ENCODE assay signal across 29 cellular contexts in the genomic region with DNA sequence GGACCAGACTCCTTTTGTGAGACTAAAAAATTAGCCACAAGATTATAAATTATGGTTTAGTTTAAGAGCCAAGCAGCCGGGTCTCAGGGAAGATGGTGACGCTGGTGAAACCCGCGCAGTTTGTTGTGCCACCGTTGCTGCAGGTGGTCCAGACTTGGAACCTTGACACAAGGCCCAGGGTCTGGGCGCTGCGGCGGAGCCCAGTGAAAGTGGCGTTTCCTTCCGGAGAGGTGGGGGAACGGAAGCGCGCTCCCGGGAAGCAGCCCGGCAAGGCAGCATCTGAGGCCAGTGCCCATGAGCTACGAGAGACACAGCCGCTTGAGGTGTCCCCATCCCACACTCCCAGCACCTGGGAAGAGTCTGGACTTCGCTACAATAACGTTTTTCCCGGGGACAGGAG.
"Had no signal": no experiment of that assay in that cellular context is flagged by ENCODE, and none has a peak within 500 bp of the region (broad histone marks: within the 10 kb centered on the region; RNA-seq: fewer than 3 reads in every experiment).

No MANE protein-coding gene starts in this region.

- H3K27ac Mint-ChIP-seq: mesothelial cell of epicardium; naive B cell; natural killer cell; nephron progenitor cell; stimulated activated effector memory CD8-positive, alpha-beta T cell treated with anti-CD3 and anti-CD28 coated beads, Interleukin-12 subunit alpha, Interleukin-12 subunit beta, amount 100 ng/mL, for 72 hours; stimulated activated naive CD8-positive, alpha-beta T cell treated with anti-CD3 and anti-CD28 coated beads, Interleukin-15, Interleukin-2, amounts not matched to agents 100 ng/mL and 50 ng/mL, for 24 hours had no signal

- FAIRE-seq: pancreas, urothelium cell line had no signal

- H3K4me1 ChIP-seq: left ventricle myocardium inferior, pancreas, prostate gland, upper lobe of right lung had no signal

- H3K36me3 Mint-ChIP-seq: naive B cell; natural killer cell; stimulated activated effector memory CD8-positive, alpha-beta T cell treated with anti-CD3 and anti-CD28 coated beads, Interleukin-12 subunit alpha, Interleukin-12 subunit beta, amount 100 ng/mL, for 72 hours had no signal

- DNase-seq: heart left ventricle; hypothalamus; islet precursor cell; left ventricle myocardium inferior; mesendoderm; naive B cell; natural killer cell; nephron progenitor cell; nucleus accumbens; pancreas; posterior cingulate gyrus; retina; right cardiac atrium; stimulated activated CD4-positive, alpha-beta T cell treated with anti-CD3 and anti-CD28 coated beads, Interleukin-12 subunit alpha, Interleukin-12 subunit beta, amount 100 ng/mL, for 4 hours; stimulated activated CD4-positive, alpha-beta T cell treated with anti-CD3 and anti-CD28 coated beads, Interleukin-15, amount 100 ng/mL, for 24 hours; stimulated activated CD4-positive, alpha-beta T cell treated with anti-CD3 and anti-CD28 coated beads, Interleukin-2, amount 100 ng/mL, for 24 hours; stimulated activated CD4-positive, alpha-beta T cell treated with anti-CD3 and anti-CD28 coated beads, Interleukin-4, amount 100 ng/mL, for 1 hour; stimulated activated naive CD4-positive, alpha-beta T cell; transverse colon; upper lobe of right lung had no signal

- H3K9me3 Mint-ChIP-seq: stimulated activated effector memory CD8-positive, alpha-beta T cell treated with anti-CD3 and anti-CD28 coated beads, Interleukin-12 subunit alpha, Interleukin-12 subunit beta, amount 100 ng/mL, for 72 hours had no signal

- H3K27me3 ChIP-seq: heart left ventricle, pancreas, suprapubic skin, transverse colon, upper lobe of right lung had no signal

- H3K27ac ChIP-seq: heart left ventricle, left ventricle myocardium inferior, pancreas, prostate gland, skin epidermis, suprapubic skin, transverse colon, upper lobe of right lung had no signal

- H3K36me3 ChIP-seq: heart left ventricle, left ventricle myocardium inferior, pancreas, prostate gland, suprapubic skin, transverse colon, upper lobe of right lung had no signal

- H3K4me3 Mint-ChIP-seq: mesothelial cell of epicardium; naive B cell; natural killer cell; nephron progenitor cell; stimulated activated effector memory CD8-positive, alpha-beta T cell treated with anti-CD3 and anti-CD28 coated beads, Interleukin-12 subunit alpha, Interleukin-12 subunit beta, amount 100 ng/mL, for 72 hours; stimulated activated naive CD8-positive, alpha-beta T cell treated with anti-CD3 and anti-CD28 coated beads, Interleukin-15, Interleukin-2, amounts not matched to agents 100 ng/mL and 50 ng/mL, for 24 hours had no signal

- H3K4me1 Mint-ChIP-seq: naive B cell; natural killer cell; stimulated activated effector memory CD8-positive, alpha-beta T cell treated with anti-CD3 and anti-CD28 coated beads, Interleukin-12 subunit alpha, Interleukin-12 subunit beta, amount 100 ng/mL, for 72 hours had no signal

- H3K4me3 ChIP-seq: heart left ventricle, left ventricle myocardium inferior, lung, pancreas, prostate gland, skin epidermis, suprapubic skin, transverse colon, upper lobe of right lung had no signal

- H3K9me3 ChIP-seq: pancreas, prostate gland, suprapubic skin, upper lobe of right lung had no signal

- ATAC-seq: heart left ventricle; natural killer cell; pancreas; right cardiac atrium; sciatic nerve; stimulated activated effector memory CD8-positive, alpha-beta T cell treated with anti-CD3 and anti-CD28 coated beads, Interleukin-12 subunit alpha, Interleukin-12 subunit beta, amount 100 ng/mL, for 72 hours; upper lobe of right lung had no signal

- H3K27me3 Mint-ChIP-seq: stimulated activated naive CD8-positive, alpha-beta T cell treated with anti-CD3 and anti-CD28 coated beads, Interleukin-15, Interleukin-2, amounts not matched to agents 100 ng/mL and 50 ng/mL, for 24 hours had no signal
